Comparison of ENCODE assay signal across 8 cellular contexts in genomic region chr12:116924558-116925453, GRCh38. TPM values are rescaled to one million over a fixed set of nuclear protein-coding genes. Genes with fewer than 3 reads are reported as not detected.
DNase-seq lines count a peak whose midpoint lies in the region; ATAC-seq and TF ChIP-seq lines count a peak whose summit lies in the region.

No MANE protein-coding gene starts in this region.

- H3K36me3 ChIP-seq in adrenal gland (replicated peaks in 1 of 2) (peaks cover 0 to 10% of the 10 kb centered on the region in 2 donors), osteoblast (ENCODE audit: insufficient read depth, low read length) (peaks cover 20% of the 10 kb centered on the region)

- H3K27ac ChIP-seq in adrenal gland (no peak overlapping the region), osteoblast (ENCODE audit: low read depth, low read length) (peak overlapping the region; percentile 15)

- ATAC-seq in GM18907 (IDR thresholded peaks at IDR 0.05; ENCODE audit: unreplicated experiment), result peak; percentile 86
- peak; percentile 76 for ATAC-seq in HG02973 (IDR thresholded peaks at IDR 0.05; ENCODE audit: unreplicated experiment)
- no peak for ATAC-seq in HG03439 (IDR thresholded peaks at IDR 0.05; ENCODE audit: unreplicated experiment)

- H2AFZ ChIP-seq in osteoblast (ENCODE audit: low read length), result no peak overlapping the region

- intact Hi-C loops in adrenal gland (cut with DNase I), result no loop called here

- DNase-seq in RPMI7951 (ENCODE audit: low read depth) (peak; percentile 84), adrenal gland (peak in 5 of 7 donors; percentile 12 to 54 (median 35)), osteoblast (ENCODE audit: insufficient read length, low spot score, missing footprints) (peak; percentile 47), GM19240 (ENCODE audit: insufficient read length, low spot score) (no peak), D341Med (ENCODE audit: low spot score) (no peak)

- H3K27me3 ChIP-seq in adrenal gland (no peaks in the 10 kb centered on the region), osteoblast (ENCODE audit: insufficient read depth, low read length) (no peaks in the 10 kb centered on the region)

- peaks cover 61% of the 10 kb centered on the region for H4K20me1 ChIP-seq in osteoblast (ENCODE audit: insufficient read depth, low read length)

- TF ChIP-seq CTCF in adrenal gland (IDR thresholded peaks at IDR 0.05), result no peak
- no peak for TF ChIP-seq CTCF in osteoblast (IDR thresholded peaks at IDR 0.05; ENCODE audit: extremely low read depth, low read depth, low read length)

- H3K4me3 ChIP-seq in adrenal gland, result no peak overlapping the region
- H3K4me3 ChIP-seq in osteoblast (ENCODE audit: insufficient read depth, low read length), result no peak overlapping the region

- peak overlapping the region; percentile 0 for H3K4me2 ChIP-seq in osteoblast (ENCODE audit: insufficient read depth, low read length)

- TF ChIP-seq POLR2A in adrenal gland (IDR thresholded peaks at IDR 0.05), result no peak

- H3K79me2 ChIP-seq in osteoblast (ENCODE audit: insufficient read depth, low read length), result peaks cover 80% of the 10 kb centered on the region

- H3K9me3 ChIP-seq in adrenal gland (replicated peaks in 1 of 3) (no peaks in the 10 kb centered on the region), osteoblast (ENCODE audit: low read depth, low read length) (no peaks in the 10 kb centered on the region)

- H3K4me1 ChIP-seq in adrenal gland (replicated peaks in 1 of 2) (no peaks in the 10 kb centered on the region), osteoblast (ENCODE audit: insufficient read depth, low read length) (peaks cover 22% of the 10 kb centered on the region)

- 62 to 72% (median 65%) methylated on average over 5 of the region's 5 CpGs for WGBS in adrenal gland, 4 donors

RNA-seq across cellular contexts. Expression of gene FBXW8, which starts 14.1 kb away (rescaled TPM):
- 6.1 and 6.6 TPM in 2 replicates for total RNA-seq in RPMI7951 (2014; rRNA removed; shearing (Covaris generic))
- total RNA-seq in adrenal gland, result 10 to 100 TPM; 13.8 to 19.1 (median 16.5) TPM
- polyA plus RNA-seq in adrenal gland, result 1 to 10 TPM; 2.9 to 9.7 (median 4.2) TPM
- 27.4 and 27.5 TPM in 2 replicates for total RNA-seq in osteoblast

RNA-seq across cellular contexts. Expression of gene HRK, which starts 43.6 kb away (rescaled TPM):
- total RNA-seq in RPMI7951 (2014; rRNA removed; shearing (Covaris generic)), result not detected in 2 replicates
- total RNA-seq in adrenal gland, result 1 to 10 TPM in 1 of 8 donors, under 1 TPM in 4, not detected in 3; 0.14 to 1.1 (median 0.24) TPM
- under 1 TPM; 0.09 to 0.48 (median 0.20) TPM for polyA plus RNA-seq in adrenal gland
- under 0.01 and 0.59 TPM in 2 replicates for total RNA-seq in osteoblast

Comparison
In these comparisons a context has a peak if more than half of its experiments do, and no peak if none do; other contexts are left out.
1. DNase-seq: peak in RPMI7951 (single experiment), adrenal gland (5 of 7) and osteoblast (single experiment); none in GM19240 (single experiment) and D341Med (single experiment).